In the genomic region with DNA sequence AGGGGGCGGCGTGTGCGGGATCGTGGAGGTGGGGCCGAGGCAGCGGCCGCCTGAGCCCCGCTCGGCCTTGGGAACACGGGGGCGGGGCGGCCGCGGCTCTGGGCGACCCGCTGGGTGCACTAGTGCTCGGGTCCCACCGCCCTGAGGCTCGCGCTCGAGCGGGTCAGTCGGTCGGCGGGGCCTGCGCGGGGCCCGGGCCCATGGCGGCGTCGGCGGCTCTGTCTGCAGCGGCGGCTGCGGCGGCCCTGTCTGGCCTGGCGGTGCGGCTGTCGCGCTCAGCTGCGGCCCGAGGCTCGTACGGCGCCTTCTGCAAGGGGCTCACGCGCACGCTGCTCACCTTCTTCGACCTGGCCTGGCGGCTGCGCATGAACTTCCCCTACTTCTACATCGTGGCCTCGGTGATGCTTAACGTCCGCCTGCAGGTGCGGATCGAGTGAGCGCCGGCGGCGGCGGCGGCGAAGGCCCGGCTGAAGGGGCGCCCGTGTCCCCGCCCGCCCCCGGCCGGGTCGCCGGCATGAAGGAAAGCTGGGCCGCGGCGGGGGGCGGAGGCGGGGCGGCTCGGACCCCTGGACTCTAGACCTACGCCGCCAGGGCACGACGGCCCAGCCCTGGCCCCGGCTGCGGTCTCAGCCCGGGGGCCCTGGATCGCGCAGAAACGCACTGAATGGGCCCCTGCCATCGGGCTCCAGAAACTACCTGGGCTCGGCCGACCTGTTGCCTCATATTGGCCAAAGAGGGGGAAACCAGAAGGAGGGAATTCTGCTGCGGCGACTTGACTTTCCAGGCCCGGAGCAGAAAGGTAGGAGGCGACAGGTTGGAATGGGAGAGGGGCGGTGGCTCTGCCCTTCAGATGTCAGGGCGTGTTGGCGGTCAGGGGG, we compare ENCODE assay signal across 1 cellular context.
A peak's percentile ranks its signal among the peaks of the same experiment; 100 is the strongest.
TF ChIP-seq lines count a peak whose summit lies in the region.

A gene (plus strand): TSS at position 13 of the 878 bp plus-strand sequence. CDS start 188 bp downstream, at position 201.

TF ChIP-seq in GM12878, 131 proteins besides CTCF, POLR2A, EP300 and RAD21 (continued from another document):
- TF ChIP-seq, protein P1, sequence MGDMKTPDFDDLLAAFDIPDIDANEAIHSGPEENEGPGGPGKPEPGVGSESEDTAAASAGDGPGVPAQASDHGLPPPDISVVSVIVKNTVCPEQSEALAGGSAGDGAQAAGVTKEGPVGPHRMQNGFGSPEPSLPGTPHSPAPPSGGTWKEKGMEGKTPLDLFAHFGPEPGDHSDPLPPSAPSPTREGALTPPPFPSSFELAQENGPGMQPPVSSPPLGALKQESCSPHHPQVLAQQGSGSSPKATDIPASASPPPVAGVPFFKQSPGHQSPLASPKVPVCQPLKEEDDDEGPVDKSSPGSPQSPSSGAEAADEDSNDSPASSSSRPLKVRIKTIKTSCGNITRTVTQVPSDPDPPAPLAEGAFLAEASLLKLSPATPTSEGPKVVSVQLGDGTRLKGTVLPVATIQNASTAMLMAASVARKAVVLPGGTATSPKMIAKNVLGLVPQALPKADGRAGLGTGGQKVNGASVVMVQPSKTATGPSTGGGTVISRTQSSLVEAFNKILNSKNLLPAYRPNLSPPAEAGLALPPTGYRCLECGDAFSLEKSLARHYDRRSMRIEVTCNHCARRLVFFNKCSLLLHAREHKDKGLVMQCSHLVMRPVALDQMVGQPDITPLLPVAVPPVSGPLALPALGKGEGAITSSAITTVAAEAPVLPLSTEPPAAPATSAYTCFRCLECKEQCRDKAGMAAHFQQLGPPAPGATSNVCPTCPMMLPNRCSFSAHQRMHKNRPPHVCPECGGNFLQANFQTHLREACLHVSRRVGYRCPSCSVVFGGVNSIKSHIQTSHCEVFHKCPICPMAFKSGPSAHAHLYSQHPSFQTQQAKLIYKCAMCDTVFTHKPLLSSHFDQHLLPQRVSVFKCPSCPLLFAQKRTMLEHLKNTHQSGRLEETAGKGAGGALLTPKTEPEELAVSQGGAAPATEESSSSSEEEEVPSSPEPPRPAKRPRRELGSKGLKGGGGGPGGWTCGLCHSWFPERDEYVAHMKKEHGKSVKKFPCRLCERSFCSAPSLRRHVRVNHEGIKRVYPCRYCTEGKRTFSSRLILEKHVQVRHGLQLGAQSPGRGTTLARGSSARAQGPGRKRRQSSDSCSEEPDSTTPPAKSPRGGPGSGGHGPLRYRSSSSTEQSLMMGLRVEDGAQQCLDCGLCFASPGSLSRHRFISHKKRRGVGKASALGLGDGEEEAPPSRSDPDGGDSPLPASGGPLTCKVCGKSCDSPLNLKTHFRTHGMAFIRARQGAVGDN (IDR thresholded peaks at IDR 0.05), result 0 out of 2 replicates have a peak, but pooled peaks have one; percentile 45
- no peak for TF ChIP-seq ATF7 (IDR thresholded peaks at IDR 0.05; ENCODE audit: low read depth)
- no peak for TF ChIP-seq ZNF622 (IDR thresholded peaks at IDR 0.05)
- no peak for TF ChIP-seq ZSCAN29 (IDR thresholded peaks at IDR 0.05)
